In the genomic region with DNA sequence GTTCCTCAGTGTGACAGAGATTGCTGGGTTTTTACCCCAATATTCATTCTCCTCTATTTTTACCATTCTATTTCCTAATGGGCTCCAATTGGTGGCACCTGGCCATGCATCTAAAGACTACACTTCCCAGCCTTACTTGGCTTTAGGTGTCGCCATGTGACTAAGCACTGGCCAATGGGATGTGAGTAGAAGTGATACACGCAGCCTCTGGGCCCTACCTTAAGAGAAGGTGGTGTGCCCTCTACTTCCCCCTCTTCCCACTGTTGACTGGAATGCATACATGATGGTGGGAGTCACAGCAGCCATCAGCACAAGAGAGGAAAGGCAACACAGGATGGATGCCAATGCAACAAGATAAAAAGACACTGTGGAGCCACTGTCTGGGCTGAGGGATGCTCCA, we compare ENCODE assay signal across 1 cellular context.
TF ChIP-seq lines count a peak whose summit lies in the region.

No MANE protein-coding gene starts in this region.

TF ChIP-seq in GM12878, 131 proteins besides CTCF, POLR2A, EP300 and RAD21 (continued from another document):
- TF ChIP-seq ZNF207 (IDR thresholded peaks at IDR 0.05; ENCODE audit: borderline replicate concordance) (no peak), PAX8 (IDR thresholded peaks at IDR 0.05) (no peak), ZNF217 (IDR thresholded peaks at IDR 0.05) (no peak)
